In genomic region chr6:10081075-10081474, GRCh38 we compare ENCODE assay signal across 22 cellular contexts.
"Had no signal": no experiment of that assay in that cellular context is flagged by ENCODE, and none has a peak within 500 bp of the region (broad histone marks: within the 10 kb centered on the region; RNA-seq: fewer than 3 reads in every experiment).

No MANE protein-coding gene starts in this region.

- H3K36me3 ChIP-seq: lower lobe of right lung, ovary, prostate gland, right atrium auricular region, thyroid gland, upper lobe of right lung had no signal

- ATAC-seq: activated CD4-positive, CD25-positive, alpha-beta regulatory T cell treated with anti-CD3 and anti-CD28 coated beads, Interleukin-2, amount 50 U/mL, for 24 hours; left lobe of liver; lower lobe of right lung; naive thymus-derived CD8-positive, alpha-beta T cell; upper lobe of right lung had no signal

- H3K4me1 ChIP-seq: prostate gland, right atrium auricular region, thyroid gland, upper lobe of right lung had no signal

- H3K27ac ChIP-seq: lower lobe of right lung, ovary, prostate gland, right atrium auricular region, thyroid gland, upper lobe of right lung had no signal

- H3K9me3 Mint-ChIP-seq: activated CD4-positive, alpha-beta T cell treated with anti-CD3 and anti-CD28 coated beads, Interleukin-2, amount 10 ng/mL, durations not matched to agents 7 days and 5 days; activated naive CD4-positive, alpha-beta T cell treated with anti-CD3 and anti-CD28 coated beads, Interleukin-2, amount 50 U/mL, for 24 hours; brain; central memory CD8-positive, alpha-beta T cell; endodermal cell; naive thymus-derived CD8-positive, alpha-beta T cell; stimulated activated naive CD8-positive, alpha-beta T cell treated with anti-CD3 and anti-CD28 coated beads, Interleukin-15, Interleukin-2, amounts not matched to agents 100 ng/mL and 50 ng/mL, for 24 hours had no signal

- H3K36me3 Mint-ChIP-seq: activated naive CD4-positive, alpha-beta T cell treated with anti-CD3 and anti-CD28 coated beads, Interleukin-2, amount 50 U/mL, for 24 hours; brain; naive thymus-derived CD8-positive, alpha-beta T cell had no signal

- H3K27ac Mint-ChIP-seq: activated CD4-positive, alpha-beta T cell treated with anti-CD3 and anti-CD28 coated beads, Interleukin-2, amount 10 ng/mL, durations not matched to agents 7 days and 5 days; activated naive CD4-positive, alpha-beta T cell treated with anti-CD3 and anti-CD28 coated beads, Interleukin-2, amount 50 U/mL, for 24 hours; brain; endodermal cell; naive thymus-derived CD8-positive, alpha-beta T cell; stimulated activated naive CD8-positive, alpha-beta T cell treated with anti-CD3 and anti-CD28 coated beads, Interleukin-15, Interleukin-2, amounts not matched to agents 100 ng/mL and 50 ng/mL, for 24 hours had no signal

- H3K4me3 Mint-ChIP-seq: activated CD4-positive, alpha-beta T cell treated with anti-CD3 and anti-CD28 coated beads, Interleukin-2, amount 10 ng/mL, durations not matched to agents 7 days and 5 days; activated naive CD4-positive, alpha-beta T cell treated with anti-CD3 and anti-CD28 coated beads, Interleukin-2, amount 50 U/mL, for 24 hours; brain; central memory CD8-positive, alpha-beta T cell; endodermal cell; naive thymus-derived CD8-positive, alpha-beta T cell; stimulated activated naive CD8-positive, alpha-beta T cell treated with anti-CD3 and anti-CD28 coated beads, Interleukin-15, Interleukin-2, amounts not matched to agents 100 ng/mL and 50 ng/mL, for 24 hours had no signal

- FAIRE-seq: colon had no signal

- H3K4me3 ChIP-seq: lower lobe of right lung, ovary, prostate gland, right atrium auricular region, thyroid gland, upper lobe of right lung had no signal

- H3K4me1 Mint-ChIP-seq: activated CD4-positive, alpha-beta T cell treated with anti-CD3 and anti-CD28 coated beads, Interleukin-2, amount 10 ng/mL, durations not matched to agents 7 days and 5 days; activated naive CD4-positive, alpha-beta T cell treated with anti-CD3 and anti-CD28 coated beads, Interleukin-2, amount 50 U/mL, for 24 hours; brain; central memory CD8-positive, alpha-beta T cell had no signal

- DNase-seq: activated CD4-positive, alpha-beta T cell treated with anti-CD3 and anti-CD28 coated beads, Interleukin-2, amount 10 ng/mL, durations not matched to agents 7 days and 5 days; activated gamma-delta T cell treated with Interleukin-2 at 50 U/mL for 16 hours; activated T-cell treated with anti-CD3 and anti-CD28 coated beads, Interleukin-2, amount 50 U/mL, for 1 hour; anterior cingulate cortex; endodermal cell; foreskin fibroblast; lower lobe of right lung; naive thymus-derived CD8-positive, alpha-beta T cell; ovary; stimulated activated CD4-positive, alpha-beta T cell treated with anti-CD3 and anti-CD28 coated beads, Interleukin-4, amount 100 ng/mL, for 24 hours; substantia nigra; thyroid gland; upper lobe of right lung had no signal

- H3K27me3 Mint-ChIP-seq: activated CD4-positive, alpha-beta T cell treated with anti-CD3 and anti-CD28 coated beads, Interleukin-2, amount 10 ng/mL, durations not matched to agents 7 days and 5 days; activated naive CD4-positive, alpha-beta T cell treated with anti-CD3 and anti-CD28 coated beads, Interleukin-2, amount 50 U/mL, for 24 hours; central memory CD8-positive, alpha-beta T cell; stimulated activated naive CD8-positive, alpha-beta T cell treated with anti-CD3 and anti-CD28 coated beads, Interleukin-15, Interleukin-2, amounts not matched to agents 100 ng/mL and 50 ng/mL, for 24 hours had no signal

- H3K27me3 ChIP-seq: ovary, right atrium auricular region, thyroid gland, upper lobe of right lung had no signal

- H3K9me3 ChIP-seq: lower lobe of right lung, ovary, prostate gland, right atrium auricular region, thyroid gland, upper lobe of right lung had no signal
